2 cellular contexts compared by ENCODE assay signal in the genomic region with DNA sequence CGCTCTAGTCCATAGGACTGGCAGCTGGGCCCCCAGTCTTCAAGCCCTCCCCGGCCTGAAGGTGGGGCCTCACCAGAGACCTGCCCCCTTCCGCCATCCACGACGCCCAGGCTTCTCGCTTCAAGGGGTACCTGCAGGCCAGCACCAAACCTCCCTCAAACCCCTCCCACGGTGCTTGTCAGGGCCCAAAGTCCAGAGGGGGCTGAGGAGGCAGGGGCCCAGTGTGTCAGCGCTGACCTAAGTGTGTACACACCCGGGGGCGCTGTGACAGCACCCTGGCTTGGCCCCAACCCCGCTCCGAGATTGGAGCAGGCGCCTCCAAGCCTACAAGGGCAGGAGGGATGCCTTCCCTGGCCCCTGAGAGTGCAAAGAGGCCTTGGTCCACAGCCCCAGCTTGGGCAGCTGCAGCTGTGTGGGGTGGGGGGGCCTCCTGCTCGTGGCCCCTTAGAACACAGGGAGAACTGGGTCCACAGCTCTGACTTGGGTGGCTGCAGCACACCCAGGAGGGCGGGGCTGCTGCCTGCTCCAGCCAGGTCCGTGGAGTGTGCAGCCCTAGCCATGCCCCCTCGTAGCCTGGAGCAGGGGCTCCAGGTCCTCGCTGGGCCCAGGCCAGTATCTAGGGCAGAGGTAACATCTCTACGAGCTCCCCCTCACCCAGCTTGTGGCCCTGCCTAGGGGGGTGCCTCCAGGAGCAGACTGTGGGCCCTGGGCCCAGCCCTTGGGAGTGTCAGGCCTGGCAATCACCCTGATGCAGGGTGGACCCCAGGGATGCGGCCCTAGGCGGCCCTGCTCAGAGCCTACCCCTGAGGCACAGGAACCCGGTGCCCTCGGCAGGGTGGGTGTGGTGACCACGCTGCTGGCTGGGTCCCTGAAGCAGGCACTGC.
TF ChIP-seq lines count a peak whose summit lies in the region.

No MANE protein-coding gene starts in this region.

TF ChIP-seq in WTC11, 78 proteins besides CTCF, POLR2A, EP300 and RAD21:
- TF ChIP-seq GABPB1 (CRISPR knock-in tag; IDR thresholded peaks at IDR 0.05) (peak; percentile 59; the same call in 1 of the 2 replicates), ZNF263 (CRISPR knock-in tag; IDR thresholded peaks at IDR 0.05; ENCODE audit: low read depth) (no peak), MXD4 (CRISPR knock-in tag; IDR thresholded peaks at IDR 0.05; ENCODE audit: borderline replicate concordance) (no peak)

TF ChIP-seq in HepG2, 621 proteins besides CTCF, POLR2A, EP300 and RAD21 (continues in another document):
- TF ChIP-seq RAD51 (IDR thresholded peaks at IDR 0.05; ENCODE audit: borderline replicate concordance): no peak
- TF ChIP-seq YEATS2 (CRISPR knock-in tag; IDR thresholded peaks at IDR 0.05; ENCODE audit: borderline replicate concordance): no peak
- TF ChIP-seq SIX4 (CRISPR knock-in tag; IDR thresholded peaks at IDR 0.05): no peak
- TF ChIP-seq NR2C2 (CRISPR knock-in tag; IDR thresholded peaks at IDR 0.05; ENCODE audit: borderline replicate concordance): peak; percentile 49; the same call in 1 of the 2 replicates
- 0 out of 2 replicates have a peak, but pooled peaks have one; percentile 56 for TF ChIP-seq SSRP1 (CRISPR knock-in tag; IDR thresholded peaks at IDR 0.05)
- TF ChIP-seq DPF2 (CRISPR knock-in tag; IDR thresholded peaks at IDR 0.05; ENCODE audit: borderline replicate concordance, low read depth): peak; percentile 65; the same call in 1 of the 2 replicates
- peak; percentile 60; the same call in 1 of the 2 replicates for TF ChIP-seq THRA (CRISPR knock-in tag; IDR thresholded peaks at IDR 0.05; ENCODE audit: borderline replicate concordance)
- TF ChIP-seq, protein P1, sequence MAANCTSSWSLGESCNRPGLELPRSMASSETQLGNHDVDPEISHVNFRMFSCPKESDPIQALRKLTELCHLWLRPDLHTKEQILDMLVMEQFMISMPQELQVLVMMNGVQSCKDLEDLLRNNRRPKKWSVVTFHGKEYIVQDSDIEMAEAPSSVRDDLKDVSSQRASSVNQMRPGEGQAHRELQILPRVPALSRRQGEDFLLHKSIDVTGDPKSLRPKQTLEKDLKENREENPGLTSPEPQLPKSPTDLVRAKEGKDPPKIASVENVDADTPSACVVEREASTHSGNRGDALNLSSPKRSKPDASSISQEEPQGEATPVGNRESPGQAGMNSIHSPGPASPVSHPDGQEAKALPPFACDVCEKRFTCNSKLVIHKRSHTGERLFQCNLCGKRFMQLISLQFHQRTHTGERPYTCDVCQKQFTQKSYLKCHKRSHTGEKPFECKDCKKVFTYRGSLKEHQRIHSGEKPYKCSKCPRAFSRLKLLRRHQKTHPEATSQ (CRISPR knock-in tag; IDR thresholded peaks at IDR 0.05; ENCODE audit: borderline replicate concordance): peak; percentile 74; the same call in 1 of the 2 replicates
- TF ChIP-seq, protein P2, sequence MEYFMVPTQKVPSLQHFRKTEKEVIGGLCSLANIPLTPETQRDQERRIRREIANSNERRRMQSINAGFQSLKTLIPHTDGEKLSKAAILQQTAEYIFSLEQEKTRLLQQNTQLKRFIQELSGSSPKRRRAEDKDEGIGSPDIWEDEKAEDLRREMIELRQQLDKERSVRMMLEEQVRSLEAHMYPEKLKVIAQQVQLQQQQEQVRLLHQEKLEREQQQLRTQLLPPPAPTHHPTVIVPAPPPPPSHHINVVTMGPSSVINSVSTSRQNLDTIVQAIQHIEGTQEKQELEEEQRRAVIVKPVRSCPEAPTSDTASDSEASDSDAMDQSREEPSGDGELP (IDR thresholded peaks at IDR 0.05; ENCODE audit: borderline replicate concordance, low read depth): peak; percentile 33; the same call in 1 of the 2 replicates
- TF ChIP-seq, protein P3, sequence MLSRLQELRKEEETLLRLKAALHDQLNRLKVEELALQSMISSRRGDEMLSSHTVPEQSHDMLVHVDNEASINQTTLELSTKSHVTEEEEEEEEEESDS (CRISPR knock-in tag; IDR thresholded peaks at IDR 0.05; ENCODE audit: borderline replicate concordance): no peak
- TF ChIP-seq RXRA (CRISPR knock-in tag; IDR thresholded peaks at IDR 0.05): peak; percentile 87
- TF ChIP-seq ZNF781 (CRISPR knock-in tag; IDR thresholded peaks at IDR 0.05; ENCODE audit: borderline replicate concordance, not compliant biosample characterization): no peak
- no peak for TF ChIP-seq ZNF800 (CRISPR knock-in tag; IDR thresholded peaks at IDR 0.05)
- TF ChIP-seq CBX2 (IDR thresholded peaks at IDR 0.05; ENCODE audit: low read depth, low read length): no peak
- TF ChIP-seq CBX2 (CRISPR knock-in tag; IDR thresholded peaks at IDR 0.05; ENCODE audit: low read depth): no peak
- no peak for TF ChIP-seq SRF (IDR thresholded peaks at IDR 0.05; ENCODE audit: low read depth, low read length)
- TF ChIP-seq DR1 (CRISPR knock-in tag; IDR thresholded peaks at IDR 0.05): peak; percentile 61; the same call in 1 of the 2 replicates
- TF ChIP-seq MIXL1 (CRISPR knock-in tag; IDR thresholded peaks at IDR 0.05): no peak
- no peak for TF ChIP-seq ELF4 (CRISPR knock-in tag; IDR thresholded peaks at IDR 0.05; ENCODE audit: borderline replicate concordance)
- no peak for TF ChIP-seq ZFP37 (CRISPR knock-in tag; IDR thresholded peaks at IDR 0.05; ENCODE audit: borderline replicate concordance)
- no peak for TF ChIP-seq ZNF326 (CRISPR knock-in tag; IDR thresholded peaks at IDR 0.05; ENCODE audit: borderline replicate concordance)
- no peak for TF ChIP-seq ATM (IDR thresholded peaks at IDR 0.05; ENCODE audit: borderline replicate concordance)
- TF ChIP-seq, protein P4, sequence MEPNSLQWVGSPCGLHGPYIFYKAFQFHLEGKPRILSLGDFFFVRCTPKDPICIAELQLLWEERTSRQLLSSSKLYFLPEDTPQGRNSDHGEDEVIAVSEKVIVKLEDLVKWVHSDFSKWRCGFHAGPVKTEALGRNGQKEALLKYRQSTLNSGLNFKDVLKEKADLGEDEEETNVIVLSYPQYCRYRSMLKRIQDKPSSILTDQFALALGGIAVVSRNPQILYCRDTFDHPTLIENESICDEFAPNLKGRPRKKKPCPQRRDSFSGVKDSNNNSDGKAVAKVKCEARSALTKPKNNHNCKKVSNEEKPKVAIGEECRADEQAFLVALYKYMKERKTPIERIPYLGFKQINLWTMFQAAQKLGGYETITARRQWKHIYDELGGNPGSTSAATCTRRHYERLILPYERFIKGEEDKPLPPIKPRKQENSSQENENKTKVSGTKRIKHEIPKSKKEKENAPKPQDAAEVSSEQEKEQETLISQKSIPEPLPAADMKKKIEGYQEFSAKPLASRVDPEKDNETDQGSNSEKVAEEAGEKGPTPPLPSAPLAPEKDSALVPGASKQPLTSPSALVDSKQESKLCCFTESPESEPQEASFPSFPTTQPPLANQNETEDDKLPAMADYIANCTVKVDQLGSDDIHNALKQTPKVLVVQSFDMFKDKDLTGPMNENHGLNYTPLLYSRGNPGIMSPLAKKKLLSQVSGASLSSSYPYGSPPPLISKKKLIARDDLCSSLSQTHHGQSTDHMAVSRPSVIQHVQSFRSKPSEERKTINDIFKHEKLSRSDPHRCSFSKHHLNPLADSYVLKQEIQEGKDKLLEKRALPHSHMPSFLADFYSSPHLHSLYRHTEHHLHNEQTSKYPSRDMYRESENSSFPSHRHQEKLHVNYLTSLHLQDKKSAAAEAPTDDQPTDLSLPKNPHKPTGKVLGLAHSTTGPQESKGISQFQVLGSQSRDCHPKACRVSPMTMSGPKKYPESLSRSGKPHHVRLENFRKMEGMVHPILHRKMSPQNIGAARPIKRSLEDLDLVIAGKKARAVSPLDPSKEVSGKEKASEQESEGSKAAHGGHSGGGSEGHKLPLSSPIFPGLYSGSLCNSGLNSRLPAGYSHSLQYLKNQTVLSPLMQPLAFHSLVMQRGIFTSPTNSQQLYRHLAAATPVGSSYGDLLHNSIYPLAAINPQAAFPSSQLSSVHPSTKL (CRISPR knock-in tag; IDR thresholded peaks at IDR 0.05): peak; percentile 84
- TF ChIP-seq, protein P5, sequence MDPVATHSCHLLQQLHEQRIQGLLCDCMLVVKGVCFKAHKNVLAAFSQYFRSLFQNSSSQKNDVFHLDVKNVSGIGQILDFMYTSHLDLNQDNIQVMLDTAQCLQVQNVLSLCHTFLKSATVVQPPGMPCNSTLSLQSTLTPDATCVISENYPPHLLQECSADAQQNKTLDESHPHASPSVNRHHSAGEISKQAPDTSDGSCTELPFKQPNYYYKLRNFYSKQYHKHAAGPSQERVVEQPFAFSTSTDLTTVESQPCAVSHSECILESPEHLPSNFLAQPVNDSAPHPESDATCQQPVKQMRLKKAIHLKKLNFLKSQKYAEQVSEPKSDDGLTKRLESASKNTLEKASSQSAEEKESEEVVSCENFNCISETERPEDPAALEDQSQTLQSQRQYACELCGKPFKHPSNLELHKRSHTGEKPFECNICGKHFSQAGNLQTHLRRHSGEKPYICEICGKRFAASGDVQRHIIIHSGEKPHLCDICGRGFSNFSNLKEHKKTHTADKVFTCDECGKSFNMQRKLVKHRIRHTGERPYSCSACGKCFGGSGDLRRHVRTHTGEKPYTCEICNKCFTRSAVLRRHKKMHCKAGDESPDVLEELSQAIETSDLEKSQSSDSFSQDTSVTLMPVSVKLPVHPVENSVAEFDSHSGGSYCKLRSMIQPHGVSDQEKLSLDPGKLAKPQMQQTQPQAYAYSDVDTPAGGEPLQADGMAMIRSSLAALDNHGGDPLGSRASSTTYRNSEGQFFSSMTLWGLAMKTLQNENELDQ (CRISPR knock-in tag; IDR thresholded peaks at IDR 0.05; ENCODE audit: borderline replicate concordance): no peak
- TF ChIP-seq NFE2L1 (CRISPR knock-in tag; IDR thresholded peaks at IDR 0.05; ENCODE audit: borderline replicate concordance): no peak
- no peak for TF ChIP-seq U2AF2 (IDR thresholded peaks at IDR 0.05; ENCODE audit: low read depth, low read length)
- no peak for TF ChIP-seq KLF9 (CRISPR knock-in tag; IDR thresholded peaks at IDR 0.05; ENCODE audit: low read depth)
- TF ChIP-seq DDIT3 (CRISPR knock-in tag; IDR thresholded peaks at IDR 0.05): no peak
- no peak for TF ChIP-seq ZNF136 (CRISPR knock-in tag; IDR thresholded peaks at IDR 0.05; ENCODE audit: low read depth)
- TF ChIP-seq SP2 (CRISPR knock-in tag; IDR thresholded peaks at IDR 0.05): peak; percentile 33; the same call in 1 of the 2 replicates
- peak; percentile 72; the same call in 1 of the 2 replicates for TF ChIP-seq ZNF235 (CRISPR knock-in tag; IDR thresholded peaks at IDR 0.05; ENCODE audit: borderline replicate concordance)
- TF ChIP-seq ZBTB37 (CRISPR knock-in tag; IDR thresholded peaks at IDR 0.05): 0 out of 2 replicates have a peak, but pooled peaks have one; percentile 42
- TF ChIP-seq ZFYVE20 (CRISPR knock-in tag; IDR thresholded peaks at IDR 0.05; ENCODE audit: borderline replicate concordance, low read depth): no peak
- peak; percentile 27; the same call in 1 of the 2 replicates for TF ChIP-seq NRL (CRISPR knock-in tag; IDR thresholded peaks at IDR 0.05; ENCODE audit: borderline replicate concordance)
- TF ChIP-seq, protein P6, sequence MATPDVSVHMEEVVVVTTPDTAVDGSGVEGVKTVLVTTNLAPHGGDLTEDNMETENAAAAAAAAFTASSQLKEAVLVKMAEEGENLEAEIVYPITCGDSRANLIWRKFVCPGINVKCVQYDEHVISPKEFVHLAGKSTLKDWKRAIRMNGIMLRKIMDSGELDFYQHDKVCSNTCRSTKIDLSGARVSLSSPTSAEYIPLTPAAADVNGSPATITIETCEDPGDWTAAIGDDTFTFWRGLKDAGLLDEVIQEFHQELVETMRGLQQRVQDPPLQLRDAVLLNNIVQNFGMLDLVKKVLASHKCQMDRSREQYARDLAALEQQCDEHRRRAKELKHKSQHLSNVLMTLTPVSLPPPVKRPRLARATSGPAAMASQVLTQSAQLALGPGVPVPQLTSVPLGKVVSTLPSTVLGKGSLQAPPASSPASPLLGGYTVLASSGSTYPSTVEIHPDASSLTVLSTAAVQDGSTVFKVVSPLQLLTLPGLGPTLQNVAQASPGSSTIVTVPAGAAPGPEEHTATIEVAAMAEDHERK (CRISPR knock-in tag; IDR thresholded peaks at IDR 0.05; ENCODE audit: low read depth): no peak
- TF ChIP-seq ZNF124 (CRISPR knock-in tag; IDR thresholded peaks at IDR 0.05): no peak
- no peak for TF ChIP-seq SRSF4 (IDR thresholded peaks at IDR 0.05; ENCODE audit: low read depth, low read length, poor library complexity, severe bottlenecking)
- TF ChIP-seq NONO (IDR thresholded peaks at IDR 0.05): no peak
- peak; percentile 96 for TF ChIP-seq NONO (CRISPR knock-in tag; conservative IDR thresholded peaks at IDR 0.05)
- no peak for TF ChIP-seq ZNF746 (CRISPR knock-in tag; IDR thresholded peaks at IDR 0.05)
- TF ChIP-seq MAFF (IDR thresholded peaks at IDR 0.05; ENCODE audit: low read depth, low read length): no peak
- TF ChIP-seq RFX5 (IDR thresholded peaks at IDR 0.05; ENCODE audit: low read depth, low read length): no peak
- TF ChIP-seq GABPB1 (CRISPR knock-in tag; IDR thresholded peaks at IDR 0.05): peak; percentile 74
